In the genomic region with DNA sequence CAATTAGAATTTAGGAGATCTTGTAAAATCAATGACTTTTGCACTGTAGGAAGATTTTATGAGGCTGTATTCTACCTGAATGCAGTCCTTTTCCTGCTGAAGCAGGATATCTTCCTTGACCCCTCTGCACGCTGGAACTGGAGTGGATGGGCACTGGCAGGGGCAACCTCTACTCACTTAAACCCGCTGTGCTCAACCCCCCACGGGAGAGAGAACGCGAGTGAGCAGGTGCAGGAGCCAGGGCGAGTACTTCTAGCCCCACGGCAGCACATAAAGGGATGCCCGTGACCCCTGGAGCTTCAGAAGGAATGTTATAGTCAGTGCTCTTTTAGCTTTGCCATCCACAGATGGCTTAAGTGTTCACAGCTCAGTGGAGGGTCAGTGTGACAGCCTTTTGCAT, we compare ENCODE assay signal across 27 cellular contexts.
"Had no signal": no experiment of that assay in that cellular context is flagged by ENCODE, and none has a peak within 500 bp of the region (broad histone marks: within the 10 kb centered on the region; RNA-seq: fewer than 3 reads in every experiment).

No MANE protein-coding gene starts in this region.

- H2AFZ ChIP-seq: neural progenitor cell, parathyroid adenoma had no signal

- FAIRE-seq: small intestine, urothelium cell line had no signal

- H3K4me1 ChIP-seq: neural progenitor cell, parathyroid adenoma, psoas muscle, right lobe of liver, sigmoid colon, stomach, testis, tibial artery, transverse colon, upper lobe of left lung, vagina had no signal

- H3K27me3 ChIP-seq: neural progenitor cell, ovary, right lobe of liver, sigmoid colon, stomach, testis, tibial artery, transverse colon, upper lobe of left lung, vagina had no signal

- H3K27ac ChIP-seq: neural progenitor cell, ovary, parathyroid adenoma, psoas muscle, right lobe of liver, sigmoid colon, stomach, testis, tibial artery, transverse colon, upper lobe of left lung, vagina had no signal

- H3K79me2 ChIP-seq: parathyroid adenoma had no signal

- DNase-seq: natural killer cell; occipital lobe; ovary; right cardiac atrium; right lobe of liver; sigmoid colon; small intestine; stimulated activated CD4-positive, alpha-beta T cell treated with anti-CD3 and anti-CD28 coated beads, Interleukin-15, amount 100 ng/mL, for 24 hours; stimulated activated CD4-positive, alpha-beta T cell treated with anti-CD3 and anti-CD28 coated beads, Interleukin-2, amount 100 ng/mL, for 24 hours; stimulated activated CD4-positive, alpha-beta T cell treated with anti-CD3 and anti-CD28 coated beads, Interleukin-2, amount 100 ng/mL, for 48 hours; stimulated activated CD4-positive, alpha-beta T cell treated with anti-CD3 and anti-CD28 coated beads, Interleukin-4, amount 100 ng/mL, for 24 hours; stimulated activated naive B cell treated with anti-CD40 and anti-IgM and Interleukin-4, amounts not matched to agents 10 μg/mL and 1 μg/mL and 100 μg/mL, for 72 hours; stimulated activated naive CD4-positive, alpha-beta T cell treated with Interleukin-2 at 50 U/mL for 16 hours; stomach; testis; tibial artery; transverse colon had no signal

- H3K4me3 Mint-ChIP-seq: natural killer cell; nephron; neural progenitor cell; stimulated activated effector memory CD8-positive, alpha-beta T cell treated with anti-CD3 and anti-CD28 coated beads, Interleukin-12 subunit alpha, Interleukin-12 subunit beta, amount 100 ng/mL, for 72 hours; stimulated activated naive B cell treated with anti-CD40 and anti-IgM and Interleukin-4, amounts not matched to agents 10 μg/mL and 1 μg/mL and 100 μg/mL, for 72 hours; stimulated activated naive CD8-positive, alpha-beta T cell treated with anti-CD3 and anti-CD28 coated beads, Interleukin-15, Interleukin-2, amounts not matched to agents 100 ng/mL and 50 ng/mL, for 24 hours had no signal

- H3K27ac Mint-ChIP-seq: natural killer cell; nephron; neural progenitor cell; progenitor cell of endocrine pancreas; stimulated activated effector memory CD8-positive, alpha-beta T cell treated with anti-CD3 and anti-CD28 coated beads, Interleukin-12 subunit alpha, Interleukin-12 subunit beta, amount 100 ng/mL, for 72 hours; stimulated activated naive B cell treated with anti-CD40 and anti-IgM and Interleukin-4, amounts not matched to agents 10 μg/mL and 1 μg/mL and 100 μg/mL, for 72 hours; stimulated activated naive CD8-positive, alpha-beta T cell treated with anti-CD3 and anti-CD28 coated beads, Interleukin-15, Interleukin-2, amounts not matched to agents 100 ng/mL and 50 ng/mL, for 24 hours had no signal

- H3K9ac ChIP-seq: neural progenitor cell, parathyroid adenoma had no signal

- H3K9me3 ChIP-seq: ovary, psoas muscle, right lobe of liver, sigmoid colon, stomach, testis, tibial artery, transverse colon, upper lobe of left lung, vagina had no signal

- ATAC-seq: natural killer cell; psoas muscle; right cardiac atrium; right lobe of liver; stimulated activated effector memory CD8-positive, alpha-beta T cell treated with anti-CD3 and anti-CD28 coated beads, Interleukin-12 subunit alpha, Interleukin-12 subunit beta, amount 100 ng/mL, for 72 hours; stimulated activated naive B cell treated with anti-CD40 and anti-IgM and Interleukin-4, amounts not matched to agents 10 μg/mL and 1 μg/mL and 100 μg/mL, for 72 hours had no signal

- H3K9me3 Mint-ChIP-seq: neural progenitor cell had no signal

- H3K36me3 Mint-ChIP-seq: natural killer cell; neural progenitor cell; stimulated activated effector memory CD8-positive, alpha-beta T cell treated with anti-CD3 and anti-CD28 coated beads, Interleukin-12 subunit alpha, Interleukin-12 subunit beta, amount 100 ng/mL, for 72 hours; stimulated activated naive B cell treated with anti-CD40 and anti-IgM and Interleukin-4, amounts not matched to agents 10 μg/mL and 1 μg/mL and 100 μg/mL, for 72 hours had no signal

- H3K4me2 ChIP-seq: neural progenitor cell had no signal

- H3K4me1 Mint-ChIP-seq: natural killer cell; nephron; neural progenitor cell; stimulated activated effector memory CD8-positive, alpha-beta T cell treated with anti-CD3 and anti-CD28 coated beads, Interleukin-12 subunit alpha, Interleukin-12 subunit beta, amount 100 ng/mL, for 72 hours; stimulated activated naive B cell treated with anti-CD40 and anti-IgM and Interleukin-4, amounts not matched to agents 10 μg/mL and 1 μg/mL and 100 μg/mL, for 72 hours had no signal

- H3K4me3 ChIP-seq: neural progenitor cell, ovary, psoas muscle, right lobe of liver, sigmoid colon, stomach, testis, tibial artery, transverse colon, upper lobe of left lung, vagina had no signal

- H3K27me3 Mint-ChIP-seq: progenitor cell of endocrine pancreas; stimulated activated naive B cell treated with anti-CD40 and anti-IgM and Interleukin-4, amounts not matched to agents 10 μg/mL and 1 μg/mL and 100 μg/mL, for 72 hours; stimulated activated naive CD8-positive, alpha-beta T cell treated with anti-CD3 and anti-CD28 coated beads, Interleukin-15, Interleukin-2, amounts not matched to agents 100 ng/mL and 50 ng/mL, for 24 hours had no signal

- H3K36me3 ChIP-seq: neural progenitor cell, ovary, right lobe of liver, sigmoid colon, stomach, tibial artery, transverse colon, upper lobe of left lung, vagina had no signal
